Comparison of ENCODE assay signal across 8 cellular contexts in the genomic region with DNA sequence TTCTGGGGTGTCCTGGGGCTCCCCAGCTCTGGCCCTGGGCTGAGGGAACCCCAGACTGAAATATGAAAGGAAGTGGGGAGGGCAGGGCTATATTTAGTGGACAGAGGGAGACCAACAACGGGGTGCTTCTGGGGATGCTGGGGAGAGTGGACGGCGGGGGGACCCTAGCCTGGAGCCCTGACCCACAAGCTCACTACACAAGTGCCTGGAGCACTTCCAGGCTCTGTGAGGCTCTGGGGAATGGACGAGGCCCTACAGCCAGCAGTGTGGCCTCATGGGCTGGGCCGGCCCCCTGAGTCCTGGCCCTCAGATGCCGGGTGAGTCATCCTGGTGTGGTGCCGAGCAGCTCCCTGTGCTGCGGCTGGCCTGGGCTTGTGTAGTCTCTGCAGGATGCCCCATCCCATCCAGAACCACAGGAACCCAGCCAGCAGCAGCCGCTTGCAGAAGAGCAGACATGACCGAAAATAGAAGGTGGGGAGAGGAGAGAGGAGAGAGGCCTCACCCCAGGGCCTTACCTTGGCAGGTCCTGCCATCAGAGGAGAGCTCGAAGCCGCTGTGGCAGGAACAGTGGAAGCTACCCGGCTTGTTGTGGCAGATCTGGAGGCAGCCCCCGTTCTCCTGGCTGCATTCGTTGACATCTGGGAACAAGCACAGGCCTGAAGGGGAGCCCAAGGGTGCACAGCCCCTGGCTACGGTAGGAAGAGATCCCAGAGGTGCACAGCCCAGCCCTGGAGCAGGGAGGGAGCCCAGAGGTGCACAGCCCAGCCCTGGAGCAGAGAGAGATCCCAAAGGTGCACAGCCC. TPM values are rescaled to one million over a fixed set of nuclear protein-coding genes. Genes with fewer than 3 reads are reported as not detected.
DNase-seq lines count a peak whose midpoint lies in the region; ATAC-seq, FAIRE-seq and TF ChIP-seq lines count a peak whose summit lies in the region.

No MANE protein-coding gene starts in this region.

- H3K4me3 Mint-ChIP-seq in astrocyte (ENCODE audit: unreplicated experiment): peak overlapping the region; percentile 78

- no peaks in the 10 kb centered on the region for H3K27me3 ChIP-seq in Loucy (ENCODE audit: insufficient read depth, low read length, poor library complexity, severe bottlenecking)
- no peaks in the 10 kb centered on the region for H3K27me3 ChIP-seq in astrocyte (ENCODE audit: insufficient read depth, low read length)
- H3K27me3 ChIP-seq in right atrium auricular region: no peaks in the 10 kb centered on the region

- H3K9me2 ChIP-seq in Loucy (replicated peaks; ENCODE audit: low read depth, low read length): no peaks in the 10 kb centered on the region

- no peaks in the 10 kb centered on the region for H3K36me3 ChIP-seq in Loucy (ENCODE audit: insufficient read depth, low read length)
- H3K36me3 ChIP-seq in astrocyte (ENCODE audit: insufficient read depth, low read length): peaks cover 4% of the 10 kb centered on the region
- peaks cover 31% of the 10 kb centered on the region for H3K36me3 ChIP-seq in right atrium auricular region

- TF ChIP-seq CTCF in Loucy (conservative IDR thresholded peaks at IDR 0.05; ENCODE audit: low read length): no peak
- TF ChIP-seq CTCF in astrocyte (IDR thresholded peaks at IDR 0.05; ENCODE audit: insufficient read depth, low read depth, low read length): no peak
- TF ChIP-seq CTCF in right atrium auricular region (IDR thresholded peaks at IDR 0.05): no peak
- TF ChIP-seq CTCF in retinal pigment epithelial cell (conservative IDR thresholded peaks at IDR 0.05; ENCODE audit: low read depth, low read length): no peak

- H3K9me3 ChIP-seq in Loucy (ENCODE audit: insufficient read depth, low read depth, low read length) (no peaks in the 10 kb centered on the region), astrocyte (ENCODE audit: insufficient read depth, low read depth, low read length) (no peaks in the 10 kb centered on the region), right atrium auricular region (no peaks in the 10 kb centered on the region)

- H3K36me3 Mint-ChIP-seq in astrocyte (ENCODE audit: low read depth, unreplicated experiment): peaks cover 12% of the 10 kb centered on the region

- peaks cover 17% of the 10 kb centered on the region for H3K4me1 Mint-ChIP-seq in astrocyte (ENCODE audit: low read depth, unreplicated experiment)

- H3F3A ChIP-seq in Loucy (ENCODE audit: low read depth): no peaks in the 10 kb centered on the region

- H3K4me1 ChIP-seq in Loucy (ENCODE audit: insufficient read depth, low read length, poor library complexity, severe bottlenecking): peaks cover 5% of the 10 kb centered on the region
- peaks cover 41% of the 10 kb centered on the region for H3K4me1 ChIP-seq in astrocyte (ENCODE audit: insufficient read depth, low read length)
- H3K4me1 ChIP-seq in right atrium auricular region: peaks cover 0 to 55% of the 10 kb centered on the region in 2 donors

- no peaks in the 10 kb centered on the region for H3K79me2 ChIP-seq in Loucy (ENCODE audit: insufficient read depth, low read length)
- H3K79me2 ChIP-seq in astrocyte (ENCODE audit: insufficient read depth, low read length): peaks cover 27% of the 10 kb centered on the region

- H3K9me3 Mint-ChIP-seq in astrocyte (ENCODE audit: unreplicated experiment): no peaks in the 10 kb centered on the region

- H2AFZ ChIP-seq in Loucy (ENCODE audit: low read length): no peak overlapping the region
- H2AFZ ChIP-seq in astrocyte (ENCODE audit: low read depth, low read length): peak overlapping the region; percentile 38

- in situ Hi-C loops in Caki2 (cut with HindIII; ENCODE audit: low pct_unique_long_range_greater_than_20kb, low sequenced_read_pairs): no loop called here

- ATAC-seq in HG03039 (IDR thresholded peaks at IDR 0.05; ENCODE audit: unreplicated experiment): no peak

- H3K27ac ChIP-seq in astrocyte (ENCODE audit: low read depth, low read length) (peak overlapping the region; percentile 98), right atrium auricular region (peak overlapping the region; percentile 84 to 91)

- peak overlapping the region; percentile 100 for H3K27ac Mint-ChIP-seq in astrocyte (ENCODE audit: unreplicated experiment)

- FAIRE-seq in astrocyte (lab: Jason Lieb, UNC): peak; percentile 78

- H3K9ac ChIP-seq in Loucy (ENCODE audit: low read depth, low read length, poor library complexity, severe bottlenecking) (peak overlapping the region; percentile 39), astrocyte (ENCODE audit: low read length) (peak overlapping the region; percentile 87)

- H4K20me1 ChIP-seq in Loucy (ENCODE audit: insufficient read depth, low read length, poor library complexity, severe bottlenecking) (no peaks in the 10 kb centered on the region), astrocyte (ENCODE audit: insufficient read depth, low read length) (no peaks in the 10 kb centered on the region)

- H3K27me3 Mint-ChIP-seq in astrocyte (ENCODE audit: low read depth, unreplicated experiment): no peaks in the 10 kb centered on the region

- no peak overlapping the region for H3K4me3 ChIP-seq in Loucy (ENCODE audit: low read length, poor library complexity, severe bottlenecking)
- peak overlapping the region; percentile 47 for H3K4me3 ChIP-seq in astrocyte (ENCODE audit: insufficient read depth, low read depth, low read length)
- peak overlapping the region in 1 of 2 donors; percentile 1 for H3K4me3 ChIP-seq in right atrium auricular region
- H3K4me3 ChIP-seq in retinal pigment epithelial cell (ENCODE audit: low read length): peak overlapping the region; percentile 8

- DNase-seq in Caki2 (ENCODE audit: low read depth) (peak; percentile 73), astrocyte (ENCODE audit: low read depth) (peak; percentile 98), right atrium auricular region (ENCODE audit: low spot score) (peak; percentile 95), retinal pigment epithelial cell (ENCODE audit: low read depth) (peak; percentile 83), NCI-H526 treated with DMSO at 0.1 percent for 48 hours (lab: John Stamatoyannopoulos, UW) (no peak)
- DNase-seq in stimulated activated CD4-positive, alpha-beta T cell treated with anti-CD3 and anti-CD28 coated beads, Interleukin-1b, Interleukin-23, amount 100 ng/mL, for 48 hours: no peak

- H3K4me2 ChIP-seq in Loucy (ENCODE audit: low read depth, low read length, poor library complexity, severe bottlenecking): no peak overlapping the region
- H3K4me2 ChIP-seq in astrocyte (ENCODE audit: low read length): peak overlapping the region; percentile 79

RNA-seq across cellular contexts. Expression of gene GAS6, which starts 26.1 kb away (rescaled TPM):
- total RNA-seq in Caki2 (2014; rRNA removed; shearing (Covaris generic); ENCODE audit: low replicate concordance): 25.1 and 29.4 TPM in 2 replicates
- total RNA-seq in astrocyte: 252 and 287 TPM in 2 replicates
- 100 to 1,000 TPM; 206 to 254 TPM for total RNA-seq in right atrium auricular region

Comparison
In these comparisons a context has a peak if more than half of its experiments do, and no peak if none do; other contexts are left out.
1. DNase-seq: peak in Caki2 (single experiment), astrocyte (single experiment), right atrium auricular region (single experiment) and retinal pigment epithelial cell (single experiment); none in stimulated activated CD4-positive, alpha-beta T cell treated with anti-CD3 and anti-CD28 coated beads, Interleukin-1b, Interleukin-23, amount 100 ng/mL, for 48 hours (single experiment) and NCI-H526 treated with DMSO at 0.1 percent for 48 hours (single experiment).